Comparison of ENCODE assay signal across 10 cellular contexts in genomic region chr15:91186892-91187644, GRCh38.
DNase-seq lines count a peak whose midpoint lies in the region; ATAC-seq and TF ChIP-seq lines count a peak whose summit lies in the region.
"Had no signal": no experiment of that assay in that cellular context is flagged by ENCODE, and none has a peak within 500 bp of the region (broad histone marks: within the 10 kb centered on the region; RNA-seq: fewer than 3 reads in every experiment).

No MANE protein-coding gene starts in this region.

- intact Hi-C loops in testis (cut with DNase I; ENCODE audit: low total_unique reads) = no loop called here

- DNase-seq in GM12865 (ENCODE audit: low read depth) = peak; percentile 46
- DNase-seq in LoVo (ENCODE audit: low spot score) = peak; percentile 43
- DNase-seq in amniotic epithelial cell (ENCODE audit: low read depth) = peak; percentile 1
- peak; percentile 40 for DNase-seq in kidney tubule cell (ENCODE audit: low spot score)
- no peak for DNase-seq in central memory CD4-positive, alpha-beta T cell
- DNase-seq in testis = no peak
- no peak for DNase-seq in NCI-H774 (lab: John Stamatoyannopoulos, UW)
- DNase-seq: left cardiac atrium, transverse colon had no signal

- H3K4me3 ChIP-seq in GM12865 (ENCODE audit: low read depth, low read length) (no peak overlapping the region), testis (no peak overlapping the region)
- H3K4me3 ChIP-seq: transverse colon had no signal

- no peak overlapping the region for H3K27ac ChIP-seq in testis
- H3K27ac ChIP-seq: transverse colon had no signal

- TF ChIP-seq CTCF in GM12865 (IDR thresholded peaks at IDR 0.05; ENCODE audit: insufficient read depth, low read depth, low read length, missing control alignments) = no peak
- TF ChIP-seq CTCF in testis (IDR thresholded peaks at IDR 0.05) = no peak

- no peaks in the 10 kb centered on the region for H3K9me3 ChIP-seq in testis
- H3K9me3 ChIP-seq: transverse colon had no signal

- 44 to 52% methylated on average over 6 of the region's 6 CpGs for WGBS in testis, 2 donors

- no peak for ATAC-seq in GM21723 (IDR thresholded peaks at IDR 0.05; ENCODE audit: unreplicated experiment)
- ATAC-seq: left cardiac atrium had no signal

- TF ChIP-seq POLR2A in testis (IDR thresholded peaks at IDR 0.05) = no peak

- H3K36me3 ChIP-seq in testis (ENCODE audit: low read depth, missing control alignments) = no peaks in the 10 kb centered on the region
- H3K36me3 ChIP-seq: transverse colon had no signal

- H3K4me1 ChIP-seq in testis = no peaks in the 10 kb centered on the region
- H3K4me1 ChIP-seq: transverse colon had no signal

- H3K27me3 ChIP-seq in testis = no peaks in the 10 kb centered on the region

Comparison
In these comparisons a context has a peak if more than half of its experiments do, and no peak if none do; other contexts are left out.
1. DNase-seq: peak in GM12865 (single experiment), LoVo (single experiment), amniotic epithelial cell (single experiment) and kidney tubule cell (single experiment); none in central memory CD4-positive, alpha-beta T cell (single experiment), testis (single experiment) and NCI-H774 (single experiment).